In genomic region chr12:54027442-54027786, GRCh38 we compare ENCODE assay signal across 25 cellular contexts. TPM values are rescaled to one million over a fixed set of nuclear protein-coding genes. Genes with fewer than 3 reads are reported as not detected.
DNase-seq lines count a peak whose midpoint lies in the region; ATAC-seq and TF ChIP-seq lines count a peak whose summit lies in the region.
"Had no signal": no experiment of that assay in that cellular context is flagged by ENCODE, and none has a peak within 500 bp of the region (broad histone marks: within the 10 kb centered on the region; RNA-seq: fewer than 3 reads in every experiment).

No MANE protein-coding gene starts in this region.

- H4K20me1 ChIP-seq in mammary epithelial cell (ENCODE audit: insufficient read depth, low read length), result no peaks in the 10 kb centered on the region

- DNase-seq in MCF 10A (ENCODE audit: unreplicated experiment), result no peak
- DNase-seq in mammary epithelial cell, result no peak
- no peak for DNase-seq in neural crest cell (ENCODE audit: low read depth, low spot score)
- DNase-seq in stimulated activated CD4-positive, alpha-beta T cell treated with anti-CD3 and anti-CD28 coated beads, Interleukin-4, amount 100 ng/mL, for 24 hours, result no peak
- DNase-seq in ascending aorta (ENCODE audit: low spot score in 2 of 2), result no peak
- DNase-seq: activated CD4-positive, alpha-beta T cell treated with anti-CD3 and anti-CD28 coated beads, Interleukin-2, amount 50 U/mL, for 4 hours; activated naive CD8-positive, alpha-beta T cell treated with anti-CD3 and anti-CD28 coated beads for 36 hours; BE2C; heart right ventricle; naive thymus-derived CD4-positive, alpha-beta T cell; NCI-H1092; NCI-H187 treated with DMSO at 0.1 percent for 48 hours; NCI-H524 treated with DMSO at 0.1 percent for 48 hours; retina; RPMI8226; stimulated activated naive CD8-positive, alpha-beta T cell treated with anti-CD3 and anti-CD28 coated beads, Interleukin-15, amount 100 ng/mL, for 72 hours; transverse colon had no signal

- no peaks in the 10 kb centered on the region for H3K36me3 ChIP-seq in mammary epithelial cell (ENCODE audit: insufficient read depth, low read length)
- no peaks in the 10 kb centered on the region for H3K36me3 ChIP-seq in ascending aorta
- H3K36me3 ChIP-seq: BE2C, heart right ventricle, transverse colon had no signal

- H3K9ac ChIP-seq in mammary epithelial cell (ENCODE audit: insufficient read depth, low read length), result no peak overlapping the region

- no peaks in the 10 kb centered on the region for H3K9me3 ChIP-seq in mammary epithelial cell (replicated peaks; ENCODE audit: insufficient read depth, low read length)
- no peaks in the 10 kb centered on the region for H3K9me3 ChIP-seq in ascending aorta
- H3K9me3 ChIP-seq: BE2C, transverse colon had no signal

- no peaks in the 10 kb centered on the region for H3K27me3 Mint-ChIP-seq in MCF 10A (ENCODE audit: insufficient read depth, unreplicated experiment)
- H3K27me3 Mint-ChIP-seq in brain, result peaks cover 100% of the 10 kb centered on the region
- peaks cover 100% of the 10 kb centered on the region for H3K27me3 Mint-ChIP-seq in neural crest cell (ENCODE audit: low read depth)

- BruUV-seq in MCF 10A (replicated peaks; lab: Mats Ljungman, UMichigan), result no TSS peak
- no TSS peak for BruUV-seq in mammary epithelial cell (replicated peaks; lab: Mats Ljungman, UMichigan)

- TF ChIP-seq CTCF in MCF 10A (IDR thresholded peaks at IDR 0.05; ENCODE audit: unreplicated experiment), result no peak
- no peak for TF ChIP-seq CTCF in mammary epithelial cell (conservative IDR thresholded peaks at IDR 0.05 in 1 of 2, IDR thresholded peaks at IDR 0.05 in 1 of 2; ENCODE audit: extremely low read depth in 1 of 2, insufficient read depth in 1 of 2, low read depth in 1 of 2, low read length in 2 of 2)
- no peak for TF ChIP-seq CTCF in brain (conservative IDR thresholded peaks at IDR 0.05)
- no peak for TF ChIP-seq CTCF in neural crest cell (conservative IDR thresholded peaks at IDR 0.05)
- TF ChIP-seq CTCF in ascending aorta (IDR thresholded peaks at IDR 0.05), result no peak

- CTCF ChIA-PET in MCF 10A (lab: Yijun Ruan, JAX) (interaction anchor here (0.6 to 9.4 kb wide), 6 partner anchors 11 to 182 kb away, joined by 3 to 233 read pairs (median 6); partner anchors contain the start of genes HOXC8 and SMUG1), mammary epithelial cell (lab: Charles Lee; ENCODE audit: low non-redundant PET) (interaction anchor here (0.5 kb wide), 1 partner anchor 98 kb away, joined by 8 read pairs; no protein-coding TSS in a partner anchor)

- no peaks in the 10 kb centered on the region for H3K4me1 Mint-ChIP-seq in MCF 10A (ENCODE audit: insufficient read depth, unreplicated experiment)
- peaks cover 50% of the 10 kb centered on the region for H3K4me1 Mint-ChIP-seq in brain
- peaks cover 8% of the 10 kb centered on the region for H3K4me1 Mint-ChIP-seq in neural crest cell

- no peaks in the 10 kb centered on the region for H3K9me3 Mint-ChIP-seq in MCF 10A (ENCODE audit: unreplicated experiment)
- peaks cover 0 to 5% (median 3%) of the 10 kb centered on the region in 5 experiments for H3K9me3 Mint-ChIP-seq in brain
- no peaks in the 10 kb centered on the region for H3K9me3 Mint-ChIP-seq in neural crest cell
- H3K9me3 Mint-ChIP-seq: activated naive CD8-positive, alpha-beta T cell treated with anti-CD3 and anti-CD28 coated beads for 36 hours; activated T-helper 2 cell treated with anti-CD3 and anti-CD28 coated beads, Interferon-gamma antibody, Interleukin-2, Interleukin-4, amounts not matched to agents 10 μg/mL and 5 μg/mL and 100 μg/mL, durations not matched to agents 14 hours and 24 hours and 36 hours; stimulated activated naive CD8-positive, alpha-beta T cell treated with anti-CD3 and anti-CD28 coated beads, Interleukin-15, amount 100 ng/mL, for 72 hours; T-helper 2 cell treated with Interferon-gamma antibody and Interleukin-4, amounts not matched to agents 5 μg/mL and 100 μg/mL, for 36 hours had no signal

- POLR2A ChIA-PET in MCF 10A (lab: Yijun Ruan, JAX), result interaction anchor here (1.7 to 3.7 kb wide), 3 partner anchors 10 to 27 kb away, joined by 5 to 35 read pairs (median 12); partner anchors contain the start of gene HOXC9

- H3K36me3 Mint-ChIP-seq in MCF 10A (ENCODE audit: insufficient read depth, unreplicated experiment) (peaks cover 20% of the 10 kb centered on the region), brain (no peaks in the 10 kb centered on the region), neural crest cell (ENCODE audit: low read depth) (peaks cover 3% of the 10 kb centered on the region)
- H3K36me3 Mint-ChIP-seq: activated naive CD8-positive, alpha-beta T cell treated with anti-CD3 and anti-CD28 coated beads for 36 hours; naive thymus-derived CD4-positive, alpha-beta T cell had no signal

- 93% methylated on average over 3 of the region's 3 CpGs for WGBS in mammary epithelial cell (ENCODE audit: low coverage, missing lambda C conversion rate)

- H3K4me1 ChIP-seq in mammary epithelial cell (ENCODE audit: insufficient read depth, low read length), result peaks cover 47% of the 10 kb centered on the region
- no peaks in the 10 kb centered on the region for H3K4me1 ChIP-seq in ascending aorta

- no peak for ATAC-seq in GM18870 (IDR thresholded peaks at IDR 0.05; ENCODE audit: unreplicated experiment)
- ATAC-seq in GM19467 (IDR thresholded peaks at IDR 0.05; ENCODE audit: unreplicated experiment), result no peak
- ATAC-seq: heart right ventricle; naive thymus-derived CD4-positive, alpha-beta T cell; stimulated activated naive CD8-positive, alpha-beta T cell treated with anti-CD3 and anti-CD28 coated beads, Interleukin-15, amount 100 ng/mL, for 72 hours had no signal

- H3K27ac ChIP-seq in mammary epithelial cell (ENCODE audit: insufficient read depth, low read depth, low read length), result no peak overlapping the region
- no peak overlapping the region for H3K27ac ChIP-seq in ascending aorta
- H3K27ac ChIP-seq: epithelial cell of prostate, heart right ventricle, transverse colon had no signal

- intact Hi-C loops in MCF 10A (cut with micrococcal nuclease), result no loop called here
- intact Hi-C loops in mammary epithelial cell (cut with micrococcal nuclease), result no loop called here
- intact Hi-C loops in ascending aorta (cut with DNase I), result no loop called here

- H3K79me2 ChIP-seq in mammary epithelial cell (ENCODE audit: insufficient read depth, low read length), result peaks cover 57% of the 10 kb centered on the region

- H3K27ac Mint-ChIP-seq in MCF 10A (ENCODE audit: low read depth, unreplicated experiment), result peak overlapping the region; percentile 31
- peak overlapping the region in 3 of 5 experiments; percentile 66 to 88 (median 82) for H3K27ac Mint-ChIP-seq in brain
- H3K27ac Mint-ChIP-seq in neural crest cell (ENCODE audit: unreplicated experiment), result no peak overlapping the region
- H3K27ac Mint-ChIP-seq: activated naive CD8-positive, alpha-beta T cell treated with anti-CD3 and anti-CD28 coated beads for 36 hours; activated T-helper 2 cell treated with anti-CD3 and anti-CD28 coated beads, Interferon-gamma antibody, Interleukin-2, Interleukin-4, amounts not matched to agents 10 μg/mL and 5 μg/mL and 100 μg/mL, durations not matched to agents 14 hours and 24 hours and 36 hours; naive thymus-derived CD4-positive, alpha-beta T cell; stimulated activated naive CD8-positive, alpha-beta T cell treated with anti-CD3 and anti-CD28 coated beads, Interleukin-15, amount 100 ng/mL, for 72 hours; T-helper 2 cell treated with Interferon-gamma antibody and Interleukin-4, amounts not matched to agents 5 μg/mL and 100 μg/mL, for 36 hours had no signal

- H3K4me3 Mint-ChIP-seq in MCF 10A (ENCODE audit: unreplicated experiment), result no peak overlapping the region
- peak overlapping the region in 3 of 5 experiments; percentile 30 to 73 (median 42) for H3K4me3 Mint-ChIP-seq in brain
- peak overlapping the region; percentile 75 for H3K4me3 Mint-ChIP-seq in neural crest cell
- H3K4me3 Mint-ChIP-seq: activated naive CD8-positive, alpha-beta T cell treated with anti-CD3 and anti-CD28 coated beads for 36 hours; T-helper 2 cell treated with Interferon-gamma antibody and Interleukin-4, amounts not matched to agents 5 μg/mL and 100 μg/mL, for 36 hours had no signal

- H3K4me3 ChIP-seq in mammary epithelial cell (replicated peaks in 1 of 3; ENCODE audit: insufficient read depth in 1 of 3, low read depth in 2 of 3, low read length in 3 of 3) (no peak overlapping the region), ascending aorta (no peak overlapping the region)
- H3K4me3 ChIP-seq: heart right ventricle, transverse colon had no signal

- in situ Hi-C loops in mammary epithelial cell (cut with MboI; ENCODE audit: low sequenced_read_pairs in 2 of 2), result no loop called here

- no peak overlapping the region for H2AFZ ChIP-seq in mammary epithelial cell (ENCODE audit: low read depth, low read length)

- dilution Hi-C loops in mammary epithelial cell (cut with HindIII; ENCODE audit: low sequenced_read_pairs), result no loop called here

- no peak overlapping the region for H3K4me2 ChIP-seq in mammary epithelial cell (ENCODE audit: insufficient read depth, low read depth, low read length)

- H3K27me3 ChIP-seq in mammary epithelial cell (ENCODE audit: insufficient read depth, low read length), result no peaks in the 10 kb centered on the region
- peaks cover 4% of the 10 kb centered on the region for H3K27me3 ChIP-seq in ascending aorta
- H3K27me3 ChIP-seq: BE2C had no signal

RNA-seq across cellular contexts. Expression of gene HOXC6, which starts 0.8 kb away (rescaled TPM):
- total RNA-seq in MCF 10A (2022), result 7.1 and 11.5 TPM in 2 replicates
- total RNA-seq in mammary epithelial cell, result 10 to 100 TPM in 1 of 2 donors, 1 to 10 TPM in 1; 1.7 to 10.9 TPM
- polyA plus RNA-seq in mammary epithelial cell, result 4.2 TPM
- 0.57 TPM for polyA minus RNA-seq in mammary epithelial cell
- not detected for polyA plus RNA-seq in brain (ENCODE audit: insufficient read depth, low read depth, low replicate concordance)
- 10.7 and 11.0 TPM in 2 replicates for total RNA-seq in neural crest cell
- total RNA-seq in ascending aorta, result 7.6 TPM
- total RNA-seq: activated naive CD8-positive, alpha-beta T cell treated with anti-CD3 and anti-CD28 coated beads for 36 hours; activated T-helper 2 cell treated with anti-CD3 and anti-CD28 coated beads, Interferon-gamma antibody, Interleukin-2, Interleukin-4, amounts not matched to agents 10 μg/mL and 5 μg/mL and 100 μg/mL, durations not matched to agents 14 hours and 24 hours and 36 hours; cerebellum; naive thymus-derived CD4-positive, alpha-beta T cell had no signal
- polyA plus RNA-seq: naive thymus-derived CD4-positive, alpha-beta T cell had no signal

RNA-seq across cellular contexts. Expression of gene HOXC5, which starts 5.4 kb away (rescaled TPM):
- total RNA-seq in MCF 10A (2022) (0.74 TPM in 1 of 2 replicates, not detected in the other), mammary epithelial cell (1 to 10 TPM in 1 of 2 donors, under 1 TPM in 1; 0.67 to 1.4 TPM), neural crest cell (3.5 and 3.8 TPM in 2 replicates), ascending aorta (not detected)
- polyA plus RNA-seq in mammary epithelial cell (0.80 TPM), brain (ENCODE audit: insufficient read depth, low read depth, low replicate concordance) (not detected)
- not detected for polyA minus RNA-seq in mammary epithelial cell
- total RNA-seq: A172; activated naive CD8-positive, alpha-beta T cell treated with anti-CD3 and anti-CD28 coated beads for 36 hours; activated T-helper 2 cell treated with anti-CD3 and anti-CD28 coated beads, Interferon-gamma antibody, Interleukin-2, Interleukin-4, amounts not matched to agents 10 μg/mL and 5 μg/mL and 100 μg/mL, durations not matched to agents 14 hours and 24 hours and 36 hours; cerebellum; heart right ventricle; naive thymus-derived CD4-positive, alpha-beta T cell had no signal
- polyA plus RNA-seq: naive thymus-derived CD4-positive, alpha-beta T cell had no signal

RNA-seq across cellular contexts. Expression of gene HOXC8, which starts 18.6 kb away (rescaled TPM):
- 6.0 and 6.9 TPM in 2 replicates for total RNA-seq in MCF 10A (2022)
- total RNA-seq in mammary epithelial cell, result 1 to 10 TPM; 2.3 to 7.9 TPM
- polyA plus RNA-seq in mammary epithelial cell, result 4.3 TPM
- polyA minus RNA-seq in mammary epithelial cell, result 3.2 TPM
- polyA plus RNA-seq in brain (ENCODE audit: insufficient read depth, low read depth, low replicate concordance), result not detected
- 4.5 and 4.8 TPM in 2 replicates for total RNA-seq in neural crest cell
- total RNA-seq in ascending aorta, result 8.9 TPM
- total RNA-seq: A172; activated naive CD8-positive, alpha-beta T cell treated with anti-CD3 and anti-CD28 coated beads for 36 hours; activated T-helper 2 cell treated with anti-CD3 and anti-CD28 coated beads, Interferon-gamma antibody, Interleukin-2, Interleukin-4, amounts not matched to agents 10 μg/mL and 5 μg/mL and 100 μg/mL, durations not matched to agents 14 hours and 24 hours and 36 hours; cerebellum; heart right ventricle; naive thymus-derived CD4-positive, alpha-beta T cell; transverse colon had no signal
- polyA plus RNA-seq: heart right ventricle; naive thymus-derived CD4-positive, alpha-beta T cell had no signal

RNA-seq across cellular contexts. Expression of gene HOXC4, which starts 26.2 kb away (rescaled TPM):
- total RNA-seq in MCF 10A (2022) (1.7 and 1.8 TPM in 2 replicates), mammary epithelial cell (10 to 100 TPM in 1 of 2 donors, under 1 TPM in 1; 0.83 to 11.9 TPM), neural crest cell (5.6 and 8.3 TPM in 2 replicates), ascending aorta (0.32 TPM)
- polyA plus RNA-seq in mammary epithelial cell (2.4 TPM), brain (ENCODE audit: insufficient read depth, low read depth, low replicate concordance) (not detected)
- polyA minus RNA-seq in mammary epithelial cell, result 4.0 TPM
- total RNA-seq: A172, cerebellum had no signal
- polyA plus RNA-seq: naive thymus-derived CD4-positive, alpha-beta T cell had no signal

RNA-seq across cellular contexts. Expression of gene HOXC9, which starts 27.5 kb away (rescaled TPM):
- total RNA-seq in MCF 10A (2022) (5.2 and 6.0 TPM in 2 replicates), mammary epithelial cell (1 to 10 TPM; 3.2 to 9.4 TPM), neural crest cell (5.6 and 6.3 TPM in 2 replicates), ascending aorta (1.2 TPM)
- polyA plus RNA-seq in mammary epithelial cell (2.9 TPM), brain (ENCODE audit: insufficient read depth, low read depth, low replicate concordance) (not detected)
- 4.2 TPM for polyA minus RNA-seq in mammary epithelial cell
- total RNA-seq: activated naive CD8-positive, alpha-beta T cell treated with anti-CD3 and anti-CD28 coated beads for 36 hours; activated T-helper 2 cell treated with anti-CD3 and anti-CD28 coated beads, Interferon-gamma antibody, Interleukin-2, Interleukin-4, amounts not matched to agents 10 μg/mL and 5 μg/mL and 100 μg/mL, durations not matched to agents 14 hours and 24 hours and 36 hours; cerebellum; heart right ventricle; naive thymus-derived CD4-positive, alpha-beta T cell; transverse colon had no signal
- polyA plus RNA-seq: heart right ventricle; naive thymus-derived CD4-positive, alpha-beta T cell had no signal
